18 cellular contexts compared by ENCODE assay signal in genomic region chr6:52931351-52931750, GRCh38. TPM values are rescaled to one million over a fixed set of nuclear protein-coding genes. Genes with fewer than 3 reads are reported as not detected.
A peak's percentile ranks its signal among the peaks of the same experiment; 100 is the strongest.
DNase-seq lines count a peak whose midpoint lies in the region; ATAC-seq and TF ChIP-seq lines count a peak whose summit lies in the region.
"Had no signal": no experiment of that assay in that cellular context is flagged by ENCODE, and none has a peak within 500 bp of the region (broad histone marks: within the 10 kb centered on the region; RNA-seq: fewer than 3 reads in every experiment).

No MANE protein-coding gene starts in this region.

- H2BK20ac ChIP-seq in H9 (ENCODE audit: low read depth, low read length, poor library complexity, severe bottlenecking), result no peak overlapping the region

- H3K79me1 ChIP-seq in H9 (ENCODE audit: insufficient read depth, low read depth, low read length, poor library complexity, severe bottlenecking), result no peaks in the 10 kb centered on the region

- no peaks in the 10 kb centered on the region for H3K79me2 ChIP-seq in H9 (ENCODE audit: insufficient read depth, low read length)

- peaks cover 7 to 17% of the 10 kb centered on the region in 2 experiments for H3K9me3 Mint-ChIP-seq in H9
- H3K9me3 Mint-ChIP-seq in activated T-helper 2 cell treated with anti-CD3 and anti-CD28 coated beads, Interferon-gamma antibody, Interleukin-2, Interleukin-4, amounts not matched to agents 10 μg/mL and 5 μg/mL and 100 μg/mL, durations not matched to agents 14 hours and 24 hours and 36 hours, result no peaks in the 10 kb centered on the region

- H3K23ac ChIP-seq in H9 (ENCODE audit: insufficient read length, low read depth, low read length), result no peak overlapping the region

- no peak overlapping the region for H3K14ac ChIP-seq in H9 (ENCODE audit: insufficient read depth, low read length)

- ATAC-seq in upper lobe of left lung (ENCODE audit: low FRiP score in 2 of 2) (peak; percentile 76 to 79), GM21381 (IDR thresholded peaks at IDR 0.05; ENCODE audit: unreplicated experiment) (no peak)
- ATAC-seq: HCT116, K562, Panc1, Right ventricle myocardium inferior had no signal

- no peak overlapping the region for H3K18ac ChIP-seq in H9 (ENCODE audit: insufficient read length, low read depth, low read length)

- no peak overlapping the region for H2BK12ac ChIP-seq in H9 (ENCODE audit: insufficient read length, low read depth, low read length)

- H3K4me3 ChIP-seq in NT2/D1 (ENCODE audit: insufficient read length, low read depth) (no peak overlapping the region), upper lobe of left lung (no peak overlapping the region)
- H3K4me3 ChIP-seq: K562 had no signal

- H4K20me1 ChIP-seq in H9 (ENCODE audit: control insufficient read depth, insufficient read depth, insufficient read length), result no peaks in the 10 kb centered on the region

- peak overlapping the region in 2 of 3 experiments; percentile 31 to 64; a peak in 3 of 7 replicates for H3K27ac Mint-ChIP-seq in H9
- no peak overlapping the region for H3K27ac Mint-ChIP-seq in activated T-helper 2 cell treated with anti-CD3 and anti-CD28 coated beads, Interferon-gamma antibody, Interleukin-2, Interleukin-4, amounts not matched to agents 10 μg/mL and 5 μg/mL and 100 μg/mL, durations not matched to agents 14 hours and 24 hours and 36 hours

- H3K9me3 ChIP-seq in H9 (ENCODE audit: control insufficient read depth, low read depth, low read length) (no peaks in the 10 kb centered on the region), NT2/D1 (ENCODE audit: insufficient read depth, low read length) (peaks cover 17% of the 10 kb centered on the region; the same call in 1 of the 2 replicates), upper lobe of left lung (no peaks in the 10 kb centered on the region)
- H3K9me3 ChIP-seq: SK-N-SH had no signal

- intact Hi-C loops in activated T-helper 2 cell treated with anti-CD3 and anti-CD28 coated beads, Interferon-gamma antibody, Interleukin-2, Interleukin-4, amounts not matched to agents 10 μg/mL and 5 μg/mL and 100 μg/mL, durations not matched to agents 14 hours and 24 hours and 36 hours (cut with micrococcal nuclease), result no loop called here

- H3K4ac ChIP-seq in H9 (ENCODE audit: low read depth, low read length), result no peak overlapping the region

- H3K36me3 ChIP-seq in NT2/D1 (ENCODE audit: insufficient read depth, insufficient read length, low read length) (no peaks in the 10 kb centered on the region), upper lobe of left lung (no peaks in the 10 kb centered on the region)

- TF ChIP-seq CTCF in H9 (conservative IDR thresholded peaks at IDR 0.05), result no peak
- TF ChIP-seq CTCF in upper lobe of left lung (IDR thresholded peaks at IDR 0.05), result peak in 1 of 6 experiments; percentile 21

- H3K9ac ChIP-seq in H9 (ENCODE audit: extremely low read depth, insufficient read length, low read length) (no peak overlapping the region), NT2/D1 (ENCODE audit: insufficient read length, low read depth) (no peak overlapping the region)
- H3K9ac ChIP-seq: SK-N-SH had no signal

- H4K8ac ChIP-seq in H9 (replicated peaks; ENCODE audit: insufficient read length, low read depth, low read length), result no peak overlapping the region

- peaks cover 3 to 27% (median 8%) of the 10 kb centered on the region in 3 experiments; a peak in 5 of 7 replicates for H3K36me3 Mint-ChIP-seq in H9 (ENCODE audit: insufficient read depth in 1 of 3, low read depth in 3 of 3)
- H3K36me3 Mint-ChIP-seq in activated T-helper 2 cell treated with anti-CD3 and anti-CD28 coated beads, Interferon-gamma antibody, Interleukin-2, Interleukin-4, amounts not matched to agents 10 μg/mL and 5 μg/mL and 100 μg/mL, durations not matched to agents 14 hours and 24 hours and 36 hours (ENCODE audit: low read depth), result no peaks in the 10 kb centered on the region

- DNase-seq in H9, result no peak
- peak; percentile 32 for DNase-seq in NT2/D1 (ENCODE audit: low read depth, low spot score)
- peak; percentile 22 for DNase-seq in iPS-NIHi7 (ENCODE audit: extremely low spot score)
- DNase-seq in upper lobe of left lung, result peak in 1 of 2 donors; percentile 77
- DNase-seq in activated T-helper 2 cell treated with anti-CD3 and anti-CD28 coated beads, Interferon-gamma antibody, Interleukin-2, Interleukin-4, amounts not matched to agents 10 μg/mL and 5 μg/mL and 100 μg/mL, durations not matched to agents 14 hours and 24 hours and 36 hours (ENCODE audit: low spot score), result no peak
- DNase-seq in stimulated activated CD4-positive, alpha-beta T cell treated with anti-CD3 and anti-CD28 coated beads, Interleukin-2, amount 100 ng/mL, for 24 hours, result no peak
- DNase-seq: AML-193, Caco-2, DMS53, NCI-H345, SK-N-SH had no signal

- no peak overlapping the region for H3T11ph ChIP-seq in H9 (ENCODE audit: low read length)

- no peak overlapping the region for H4K91ac ChIP-seq in H9 (ENCODE audit: insufficient read length, low read depth, low read length)

- no peak overlapping the region for H2BK120ac ChIP-seq in H9 (ENCODE audit: low read depth, low read length, poor library complexity, severe bottlenecking)

- H3K4me3 Mint-ChIP-seq in H9, result no peak overlapping the region
- no peak overlapping the region for H3K4me3 Mint-ChIP-seq in activated T-helper 2 cell treated with anti-CD3 and anti-CD28 coated beads, Interferon-gamma antibody, Interleukin-2, Interleukin-4, amounts not matched to agents 10 μg/mL and 5 μg/mL and 100 μg/mL, durations not matched to agents 14 hours and 24 hours and 36 hours (ENCODE audit: low read depth)

- H2AFZ ChIP-seq in H9 (ENCODE audit: low read length), result no peak overlapping the region

- H3K23me2 ChIP-seq in H9 (ENCODE audit: insufficient read length, low read depth, low read length, poor library complexity, severe bottlenecking), result no peaks in the 10 kb centered on the region

- WGBS in H9 (ENCODE audit: extremely low coverage, insufficient read length, low lambda C conversion rate), result no CpG with 5 or more reads among the region's 2 CpGs
- 42 to 45% methylated on average over 2 of the region's 2 CpGs for WGBS in upper lobe of left lung, 2 donors

- H3K27me3 ChIP-seq in H9 (ENCODE audit: insufficient read depth, low read length) (no peaks in the 10 kb centered on the region), NT2/D1 (ENCODE audit: insufficient read depth, insufficient read length) (no peaks in the 10 kb centered on the region), upper lobe of left lung (no peaks in the 10 kb centered on the region)

- H3K4me2 ChIP-seq in H9 (ENCODE audit: insufficient read depth, insufficient read length, low read length), result no peak overlapping the region
- H3K4me2 ChIP-seq: SK-N-SH had no signal

- no peak overlapping the region for H3K56ac ChIP-seq in H9 (ENCODE audit: insufficient read length, low read depth, low read length)

- H3K4me1 ChIP-seq in H9 (ENCODE audit: insufficient read depth, low read length) (peaks cover 3% of the 10 kb centered on the region; the same call in 1 of the 2 replicates), NT2/D1 (ENCODE audit: insufficient read depth, insufficient read length) (no peaks in the 10 kb centered on the region), upper lobe of left lung (peaks cover 0 to 6% (median 5%) of the 10 kb centered on the region in 4 donors)

- H2BK5ac ChIP-seq in H9 (ENCODE audit: insufficient read length, low read length), result no peak overlapping the region

- peaks cover 6% of the 10 kb centered on the region for H3K27me3 Mint-ChIP-seq in H9 (ENCODE audit: low read depth)
- H3K27me3 Mint-ChIP-seq in activated T-helper 2 cell treated with anti-CD3 and anti-CD28 coated beads, Interferon-gamma antibody, Interleukin-2, Interleukin-4, amounts not matched to agents 10 μg/mL and 5 μg/mL and 100 μg/mL, durations not matched to agents 14 hours and 24 hours and 36 hours (ENCODE audit: low read depth), result peaks cover 5% of the 10 kb centered on the region

- H3K27ac ChIP-seq in H9 (ENCODE audit: insufficient read length, low read depth, low read length) (no peak overlapping the region), upper lobe of left lung (peak overlapping the region in 2 of 4 donors; percentile 71 to 82)

- peak; percentile 17 to 97 (median 71) for TF ChIP-seq EP300 in upper lobe of left lung (IDR thresholded peaks at IDR 0.05)

- H2BK15ac ChIP-seq in H9 (ENCODE audit: low read depth, low read length), result no peak overlapping the region

- no peak overlapping the region for H2AK5ac ChIP-seq in H9 (ENCODE audit: insufficient read length, low read length)

- peak in 1 of 4 donors; percentile 38 for TF ChIP-seq POLR2A in upper lobe of left lung (IDR thresholded peaks at IDR 0.05)

- no peak overlapping the region for H4K5ac ChIP-seq in H9 (ENCODE audit: insufficient read length, low read depth, low read length)

- H3K4me1 Mint-ChIP-seq in H9, result peaks cover 21 to 24% of the 10 kb centered on the region in 2 experiments
- no peaks in the 10 kb centered on the region for H3K4me1 Mint-ChIP-seq in activated T-helper 2 cell treated with anti-CD3 and anti-CD28 coated beads, Interferon-gamma antibody, Interleukin-2, Interleukin-4, amounts not matched to agents 10 μg/mL and 5 μg/mL and 100 μg/mL, durations not matched to agents 14 hours and 24 hours and 36 hours (ENCODE audit: low read depth)

RNA-seq across cellular contexts. Expression of gene GSTA3, which starts 21.9 kb away (rescaled TPM):
- total RNA-seq in H9 (2021) (not detected in 2 replicates), upper lobe of left lung (1 to 10 TPM in 1 of 6 donors, under 1 TPM in 4, not detected in 1; 0.46 to 2.0 (median 0.57) TPM)
- not detected in 2 replicates for total RNA-seq in activated T-helper 2 cell treated with anti-CD3 and anti-CD28 coated beads, Interferon-gamma antibody, Interleukin-2, Interleukin-4, amounts not matched to agents 10 μg/mL and 5 μg/mL and 100 μg/mL, durations not matched to agents 14 hours and 24 hours and 36 hours
- total RNA-seq: Caco-2, G401, HT1080, K562, Right ventricle myocardium inferior had no signal

Comparison
In these comparisons a context has a peak if more than half of its experiments do, and no peak if none do; other contexts are left out.
1. DNase-seq: peak in NT2/D1 (single experiment) and iPS-NIHi7 (single experiment); none in H9 (single experiment), activated T-helper 2 cell treated with anti-CD3 and anti-CD28 coated beads, Interferon-gamma antibody, Interleukin-2, Interleukin-4, amounts not matched to agents 10 μg/mL and 5 μg/mL and 100 μg/mL, durations not matched to agents 14 hours and 24 hours and 36 hours (single experiment) and stimulated activated CD4-positive, alpha-beta T cell treated with anti-CD3 and anti-CD28 coated beads, Interleukin-2, amount 100 ng/mL, for 24 hours (0 of 2).